23 cellular contexts compared by ENCODE assay signal in the genomic region with DNA sequence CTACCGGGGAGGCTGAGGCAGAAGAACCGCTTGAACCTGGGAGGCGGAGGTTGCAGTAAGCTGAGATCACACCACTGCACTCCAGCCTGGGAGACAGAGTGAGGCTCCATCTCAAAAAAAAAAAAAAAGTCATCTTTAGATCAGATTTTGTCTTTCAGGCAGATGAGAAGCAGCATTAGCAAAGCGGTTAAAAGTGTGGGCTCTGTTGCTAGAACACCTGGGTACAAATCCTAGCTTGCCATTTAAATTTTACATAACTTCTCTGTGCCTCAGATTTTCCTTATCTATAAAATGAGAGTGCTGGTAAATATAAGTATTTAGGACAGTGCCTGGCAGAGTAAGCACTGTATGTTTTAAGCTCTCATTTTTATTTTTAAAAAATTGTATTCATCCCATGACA.
"Had no signal": no experiment of that assay in that cellular context is flagged by ENCODE, and none has a peak within 500 bp of the region (broad histone marks: within the 10 kb centered on the region; RNA-seq: fewer than 3 reads in every experiment).

No MANE protein-coding gene starts in this region.

- H3K27me3 Mint-ChIP-seq: activated naive CD8-positive, alpha-beta T cell treated with anti-CD3 and anti-CD28 coated beads, Interleukin-2, amount 10 ng/mL, durations not matched to agents 7 days and 5 days; T-cell had no signal

- H3K4me3 Mint-ChIP-seq: activated naive CD8-positive, alpha-beta T cell treated with anti-CD3 and anti-CD28 coated beads, Interleukin-2, amount 10 ng/mL, durations not matched to agents 7 days and 5 days; T-cell had no signal

- H3K9me3 Mint-ChIP-seq: activated naive CD8-positive, alpha-beta T cell treated with anti-CD3 and anti-CD28 coated beads, Interleukin-2, amount 10 ng/mL, durations not matched to agents 7 days and 5 days; T-cell had no signal

- ATAC-seq: T-cell had no signal

- H3K4me3 ChIP-seq: adrenal gland, breast epithelium, SK-N-MC had no signal

- DNase-seq: activated CD4-positive, alpha-beta T cell treated with anti-CD3 and anti-CD28 coated beads for 4 hours; activated naive CD4-positive, alpha-beta T cell treated with anti-CD3 and anti-CD28 coated beads, Interleukin-2, amount 50 U/mL, for 16 hours; activated naive CD8-positive, alpha-beta T cell treated with anti-CD3 and anti-CD28 coated beads, Interleukin-2, amount 10 ng/mL, durations not matched to agents 7 days and 5 days; activated T-cell treated with anti-CD3 and anti-CD28 coated beads for 4 hours; adrenal gland; anterior cingulate cortex; IMR-90; Kasumi-1; KBM-7; NCI-H1048; NCI-H1417 treated with DMSO at 0.1 percent for 48 hours; NCI-H1694; NCI-H2029; NCI-H2107; NCI-H2171 treated with DMSO at 0.1 percent for 48 hours; NCI-H345; NCI-H510A; NCI-H526 treated with DMSO at 0.1 percent for 48 hours; NCI-H82; T-cell had no signal

- H3K27ac Mint-ChIP-seq: activated naive CD8-positive, alpha-beta T cell treated with anti-CD3 and anti-CD28 coated beads, Interleukin-2, amount 10 ng/mL, durations not matched to agents 7 days and 5 days; T-cell had no signal

- H3K27me3 ChIP-seq: adrenal gland, breast epithelium had no signal

- H3K4me1 ChIP-seq: breast epithelium had no signal

- H3K9me3 ChIP-seq: adrenal gland, breast epithelium had no signal

- H3K36me3 ChIP-seq: breast epithelium had no signal

- H3K27ac ChIP-seq: adrenal gland, breast epithelium, SK-N-MC, VCaP had no signal
